In genomic region chr9:92522983-92523970, GRCh38 we compare ENCODE assay signal across 26 cellular contexts. TPM values are rescaled to one million over a fixed set of nuclear protein-coding genes. Genes with fewer than 3 reads are reported as not detected.
"Had no signal": no experiment of that assay in that cellular context is flagged by ENCODE, and none has a peak within 500 bp of the region (broad histone marks: within the 10 kb centered on the region; RNA-seq: fewer than 3 reads in every experiment).

No MANE protein-coding gene starts in this region.

- H3K36me3 ChIP-seq: left lung, sigmoid colon had no signal

- ATAC-seq: activated T-cell treated with anti-CD3 and anti-CD28 coated beads, Interleukin-2, amount 50 U/mL, for 4 hours; heart right ventricle; left lung; natural killer cell; stimulated activated naive B cell treated with anti-CD40 and anti-IgM and Interleukin-4, amounts not matched to agents 10 μg/mL and 1 μg/mL and 100 μg/mL, for 72 hours had no signal

- H3K27ac ChIP-seq: left lung, sigmoid colon, VCaP had no signal

- H3K27me3 ChIP-seq: heart right ventricle, left lung, sigmoid colon, testis had no signal

- H3K4me3 ChIP-seq: coronary artery, heart right ventricle, left lung, sigmoid colon, testis had no signal

- FAIRE-seq: bronchial epithelial cell had no signal

- H3K4me1 ChIP-seq: left lung, sigmoid colon had no signal

- DNase-seq: activated CD4-positive, alpha-beta T cell treated with anti-CD3 and anti-CD28 coated beads, Interleukin-2, amount 50 U/mL, for 1 hour; activated CD4-positive, CD25-positive, alpha-beta regulatory T cell treated with anti-CD3 and anti-CD28 coated beads, Interleukin-2, amount 50 U/mL, for 72 hours; activated CD8-positive, alpha-beta memory T cell treated with anti-CD3 and anti-CD28 coated beads, Interleukin-2, amount 50 U/mL, for 4 hours; activated naive CD4-positive, alpha-beta T cell treated with Interleukin-2 at 50 U/mL for 16 hours; activated naive CD8-positive, alpha-beta T cell treated with anti-CD3 and anti-CD28 coated beads for 36 hours; activated T-cell treated with anti-CD3 and anti-CD28 coated beads, Interleukin-2, amount 50 U/mL, for 4 hours; amygdala; cerebellar nuclear complex; endodermal cell; heart right ventricle; left lung; mammary epithelial cell; natural killer cell; sigmoid colon; stimulated activated CD4-positive, alpha-beta T cell treated with anti-CD3 and anti-CD28 coated beads, Interleukin-2, amount 100 ng/mL, for 48 hours; stimulated activated CD8-positive, alpha-beta memory T cell treated with anti-CD3 and anti-CD28 coated beads, Interleukin-4, amount 100 ng/mL, for 48 hours; stimulated activated naive B cell treated with anti-CD40 and anti-IgM and Interleukin-4, amounts not matched to agents 10 μg/mL and 1 μg/mL and 100 μg/mL, for 72 hours; T-helper 9 cell; testis had no signal

- H3K9me3 ChIP-seq: heart right ventricle, left lung, sigmoid colon, testis had no signal

RNA-seq across cellular contexts. Expression of gene ECM2, which starts 12.5 kb away (rescaled TPM):
- total RNA-seq: activated naive CD8-positive, alpha-beta T cell treated with anti-CD3 and anti-CD28 coated beads for 36 hours; activated T-cell treated with anti-CD3 and anti-CD28 coated beads, Interleukin-2, amount 50 U/mL, for 4 hours; kidney epithelial cell; mesothelial cell of epicardium; natural killer cell; T-helper 1 cell treated with Interleukin-12 subunit alpha and Interleukin-12 subunit beta and Interleukin-4 antibody, amounts not matched to agents 30 ng/mL and 1 ng/mL, for 36 hours had no signal

RNA-seq across cellular contexts. Expression of gene ASPN, which starts 41.0 kb away (rescaled TPM):
- total RNA-seq: activated naive CD8-positive, alpha-beta T cell treated with anti-CD3 and anti-CD28 coated beads for 36 hours; activated T-cell treated with anti-CD3 and anti-CD28 coated beads, Interleukin-2, amount 50 U/mL, for 4 hours; bronchial epithelial cell; endodermal cell; kidney epithelial cell; natural killer cell; renal cortical epithelial cell; T-helper 1 cell treated with Interleukin-12 subunit alpha and Interleukin-12 subunit beta and Interleukin-4 antibody, amounts not matched to agents 30 ng/mL and 1 ng/mL, for 36 hours had no signal
- polyA plus RNA-seq: mammary epithelial cell had no signal
